10 cellular contexts compared by ENCODE assay signal in the genomic region with DNA sequence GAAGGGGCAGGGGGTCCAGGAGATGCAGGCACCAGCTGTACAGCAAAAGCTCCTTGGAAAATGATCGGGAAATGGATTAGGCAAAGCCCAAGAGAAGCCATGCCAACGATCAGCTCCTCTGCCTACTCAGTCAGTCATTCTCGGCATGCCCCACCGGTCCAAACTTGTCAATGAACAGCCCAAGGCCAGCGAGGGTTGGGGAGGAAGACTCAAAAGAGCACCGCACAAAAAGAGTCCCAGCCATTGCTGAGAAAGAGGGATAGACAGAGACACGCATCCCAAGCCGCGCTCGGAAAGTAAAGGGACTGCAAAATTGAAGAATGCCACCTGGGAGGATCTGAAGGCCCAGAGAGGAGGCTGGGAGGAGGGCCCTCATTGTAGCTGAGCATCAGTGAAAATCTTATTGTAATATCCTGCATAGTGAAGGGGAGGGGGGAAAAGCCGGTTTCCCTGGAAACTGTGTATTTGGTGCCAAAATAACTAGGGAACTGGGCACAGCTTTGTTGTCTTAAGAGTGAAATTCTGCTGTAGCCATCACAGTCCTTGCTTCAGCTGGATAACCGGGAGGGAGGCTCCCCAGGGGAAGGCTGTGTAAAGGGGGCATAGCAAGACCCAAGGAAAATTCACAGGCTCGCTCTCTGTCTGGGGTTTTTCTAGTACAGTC. TPM values are rescaled to one million over a fixed set of nuclear protein-coding genes. Genes with fewer than 3 reads are reported as not detected.
DNase-seq lines count a peak whose midpoint lies in the region; ATAC-seq and TF ChIP-seq lines count a peak whose summit lies in the region.
"Had no signal": no experiment of that assay in that cellular context is flagged by ENCODE, and none has a peak within 500 bp of the region (broad histone marks: within the 10 kb centered on the region; RNA-seq: fewer than 3 reads in every experiment).

No MANE protein-coding gene starts in this region.

- intact Hi-C loops in PC-9 (cut with micrococcal nuclease; ENCODE audit: unreplicated experiment) (no loop called here), esophagus muscularis mucosa (cut with DNase I) (no loop called here)

- POLR2A ChIA-PET in PC-9 (lab: Charles Lee; ENCODE audit: unreplicated experiment): interaction anchor here (0.7 kb wide), 1 partner anchor 176 kb away, joined by 4 read pairs; a partner anchor contains a TSS

- no TSS peak for BruUV-seq in PC-9 (replicated peaks; lab: Mats Ljungman, UMichigan)

- peak overlapping the region in 2 of 3 donors; percentile 85 to 91 for H3K27ac Mint-ChIP-seq in CD4-positive, CD25-positive, alpha-beta regulatory T cell
- H3K27ac Mint-ChIP-seq in osteocyte (ENCODE audit: unreplicated experiment): peak overlapping the region; percentile 94

- peaks cover 32% of the 10 kb centered on the region for H3K36me3 Mint-ChIP-seq in CD4-positive, CD25-positive, alpha-beta regulatory T cell
- peaks cover 15% of the 10 kb centered on the region for H3K36me3 Mint-ChIP-seq in osteocyte (ENCODE audit: unreplicated experiment)

- no peak overlapping the region for H3K27ac ChIP-seq in CD4-positive, CD25-positive, alpha-beta regulatory T cell (ENCODE audit: insufficient read depth, low read length, poor library complexity, severe bottlenecking)
- H3K27ac ChIP-seq in PC-9 (peak overlapping the region; percentile 88), esophagus muscularis mucosa (replicated peaks in 1 of 4) (peak overlapping the region; percentile 84 to 93 (median 90))

- no peaks in the 10 kb centered on the region for H3K9me3 ChIP-seq in CD4-positive, CD25-positive, alpha-beta regulatory T cell (ENCODE audit: control insufficient read depth in 2 of 2, low read length in 2 of 2)
- no peaks in the 10 kb centered on the region for H3K9me3 ChIP-seq in PC-9 (ENCODE audit: insufficient read depth, low read depth)
- H3K9me3 ChIP-seq in esophagus muscularis mucosa: no peaks in the 10 kb centered on the region

- H3K9me2 ChIP-seq in PC-9 (ENCODE audit: insufficient read depth): no peaks in the 10 kb centered on the region

- TF ChIP-seq CTCF in PC-9 (conservative IDR thresholded peaks at IDR 0.05) (no peak), esophagus muscularis mucosa (IDR thresholded peaks at IDR 0.05) (no peak), osteocyte (IDR thresholded peaks at IDR 0.05) (no peak)

- peaks cover 19% of the 10 kb centered on the region; the same call in 1 of the 2 replicates for H3F3A ChIP-seq in PC-9 (ENCODE audit: insufficient read depth, low read depth)

- TF ChIP-seq POLR2A in esophagus muscularis mucosa (IDR thresholded peaks at IDR 0.05; ENCODE audit: low read depth): no peak

- ATAC-seq in CD4-positive, CD25-positive, alpha-beta regulatory T cell (ENCODE audit: low read depth in 2 of 2): no peak
- ATAC-seq in GM21619 (IDR thresholded peaks at IDR 0.05; ENCODE audit: unreplicated experiment) (no peak), GM21723 (IDR thresholded peaks at IDR 0.05; ENCODE audit: unreplicated experiment) (no peak), HG03108 (IDR thresholded peaks at IDR 0.05; ENCODE audit: unreplicated experiment) (no peak)

- H3K4me1 ChIP-seq in CD4-positive, CD25-positive, alpha-beta regulatory T cell (ENCODE audit: control insufficient read depth, insufficient read depth, low read length, poor library complexity, severe bottlenecking): peaks cover 39% of the 10 kb centered on the region
- H3K4me1 ChIP-seq in PC-9 (replicated peaks; ENCODE audit: insufficient read depth): peaks cover 35% of the 10 kb centered on the region
- H3K4me1 ChIP-seq in esophagus muscularis mucosa: peaks cover 28 to 47% (median 39%) of the 10 kb centered on the region in 4 donors

- no peak for TF ChIP-seq EP300 in esophagus muscularis mucosa (IDR thresholded peaks at IDR 0.05)

- no peak for DNase-seq in CD4-positive, CD25-positive, alpha-beta regulatory T cell
- DNase-seq in PC-9 (no peak), esophagus muscularis mucosa (ENCODE audit: extremely low spot score) (no peak), osteocyte (ENCODE audit: extremely low spot score, unreplicated experiment) (no peak), T-helper 2 cell (no peak)
- DNase-seq: COR-L47, NCI-H1694 had no signal

- H3K4me2 ChIP-seq in PC-9: peak overlapping the region; percentile 68; the same call in 1 of the 2 replicates

- no peaks in the 10 kb centered on the region for H3K27me3 ChIP-seq in CD4-positive, CD25-positive, alpha-beta regulatory T cell (ENCODE audit: control insufficient read depth, insufficient read depth, low read length)
- H3K27me3 ChIP-seq in PC-9 (ENCODE audit: insufficient read depth, low read depth): no peaks in the 10 kb centered on the region
- H3K27me3 ChIP-seq in esophagus muscularis mucosa: no peaks in the 10 kb centered on the region

- no peak overlapping the region for H2AFZ ChIP-seq in PC-9

- H3K4me3 Mint-ChIP-seq in CD4-positive, CD25-positive, alpha-beta regulatory T cell: peak overlapping the region in 3 of 4 donors; percentile 26 to 88 (median 67)
- H3K4me3 Mint-ChIP-seq in osteocyte (ENCODE audit: unreplicated experiment): no peak overlapping the region

- no peak overlapping the region for H3K4me3 ChIP-seq in CD4-positive, CD25-positive, alpha-beta regulatory T cell (ENCODE audit: low read depth, low read length)
- H3K4me3 ChIP-seq in PC-9 (no peak overlapping the region), esophagus muscularis mucosa (no peak overlapping the region)

- 83% methylated on average over 13 of the region's 13 CpGs for WGBS in esophagus muscularis mucosa

- peaks cover 0 to 2% (median 0%) of the 10 kb centered on the region in 7 donors for H3K9me3 Mint-ChIP-seq in CD4-positive, CD25-positive, alpha-beta regulatory T cell
- H3K9me3 Mint-ChIP-seq in osteocyte (ENCODE audit: unreplicated experiment): no peaks in the 10 kb centered on the region

- H3K79me2 ChIP-seq in PC-9 (ENCODE audit: low read depth): peaks cover 3% of the 10 kb centered on the region; the same call in 1 of the 2 replicates

- peaks cover 6 to 48% (median 22%) of the 10 kb centered on the region in 4 donors for H3K4me1 Mint-ChIP-seq in CD4-positive, CD25-positive, alpha-beta regulatory T cell
- H3K4me1 Mint-ChIP-seq in osteocyte (ENCODE audit: unreplicated experiment): peaks cover 41% of the 10 kb centered on the region

- no peaks in the 10 kb centered on the region for H4K20me1 ChIP-seq in PC-9 (ENCODE audit: insufficient read depth)

- H3K36me3 ChIP-seq in CD4-positive, CD25-positive, alpha-beta regulatory T cell (ENCODE audit: control insufficient read depth, insufficient read depth, low read length): peaks cover 36% of the 10 kb centered on the region
- H3K36me3 ChIP-seq in PC-9 (ENCODE audit: low read depth) (no peaks in the 10 kb centered on the region), esophagus muscularis mucosa (peaks cover 0 to 32% (median 15%) of the 10 kb centered on the region in 4 donors)

- CTCF ChIA-PET in PC-9 (lab: Charles Lee): no interaction called here

- no peaks in the 10 kb centered on the region for H3K27me3 Mint-ChIP-seq in CD4-positive, CD25-positive, alpha-beta regulatory T cell
- no peaks in the 10 kb centered on the region for H3K27me3 Mint-ChIP-seq in osteocyte (ENCODE audit: unreplicated experiment)

RNA-seq across cellular contexts. Expression of a gene that starts 4.7 kb away (rescaled TPM):
- 128 TPM for total RNA-seq in CD4-positive, CD25-positive, alpha-beta regulatory T cell
- 10 to 100 TPM in 3 of 4 donors, 1 to 10 TPM in 1; 9.4 to 12.2 (median 11.0) TPM for polyA plus RNA-seq in CD4-positive, CD25-positive, alpha-beta regulatory T cell
- total RNA-seq in PC-9 (2021) (43.6 and 45.1 TPM in 2 replicates), esophagus muscularis mucosa (10 to 100 TPM; 13.6 to 23.5 (median 20.0) TPM), osteocyte (30.8 and 31.9 TPM in 2 replicates)

RNA-seq across cellular contexts. Expression of a gene that starts 50.2 kb away (rescaled TPM):
- 53.5 TPM for total RNA-seq in CD4-positive, CD25-positive, alpha-beta regulatory T cell
- 100 to 1,000 TPM; 142 to 181 (median 173) TPM for polyA plus RNA-seq in CD4-positive, CD25-positive, alpha-beta regulatory T cell
- total RNA-seq in PC-9 (2021): 25.6 and 28.1 TPM in 2 replicates
- 10 to 100 TPM in 2 of 4 donors, 1 to 10 TPM in 2; 7.1 to 17.7 (median 13.5) TPM for total RNA-seq in esophagus muscularis mucosa
- 9.1 and 11.1 TPM in 2 replicates for total RNA-seq in osteocyte
